In the genomic region with DNA sequence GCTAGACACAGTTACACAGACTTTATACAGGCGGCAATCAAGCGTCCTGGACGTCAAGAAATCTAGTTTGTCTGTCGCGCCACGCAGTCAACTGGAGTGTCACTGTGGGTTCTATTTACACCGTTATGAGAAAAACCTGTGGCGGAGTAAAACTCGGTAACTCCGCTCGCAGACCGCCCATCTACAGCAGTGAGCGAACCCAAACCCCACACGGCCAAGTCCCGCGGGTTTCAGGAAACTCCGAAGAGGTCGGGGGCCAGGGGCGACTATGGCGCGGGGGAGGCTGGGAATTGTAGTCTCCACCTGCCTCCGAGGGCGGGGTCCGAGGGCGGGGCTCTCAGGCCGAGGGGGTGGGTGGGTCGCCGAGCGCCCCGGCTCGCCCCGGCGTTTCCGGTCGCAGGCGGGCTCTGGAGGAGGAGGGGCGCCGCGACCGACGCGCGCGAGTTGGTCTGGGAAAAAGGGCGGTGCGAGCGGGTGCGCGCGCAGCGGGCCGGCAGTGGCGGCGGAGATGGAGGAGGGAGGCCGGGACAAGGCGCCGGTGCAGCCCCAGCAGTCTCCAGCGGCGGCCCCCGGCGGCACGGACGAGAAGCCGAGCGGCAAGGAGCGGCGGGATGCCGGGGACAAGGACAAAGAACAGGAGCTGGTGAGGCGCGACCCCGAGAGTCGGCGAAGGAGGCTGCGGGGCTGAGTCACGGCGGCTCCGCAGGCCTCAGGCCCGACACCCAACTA, we compare ENCODE assay signal across 1 cellular context.
TF ChIP-seq lines count a peak whose summit lies in the region.

A gene (plus strand): TSS at position 483 of the 729 bp plus-strand sequence. CDS start 26 bp downstream, at position 509.

TF ChIP-seq in K562, 482 proteins besides CTCF, POLR2A, EP300 and RAD21 (continued from another document):
- TF ChIP-seq, protein P1, sequence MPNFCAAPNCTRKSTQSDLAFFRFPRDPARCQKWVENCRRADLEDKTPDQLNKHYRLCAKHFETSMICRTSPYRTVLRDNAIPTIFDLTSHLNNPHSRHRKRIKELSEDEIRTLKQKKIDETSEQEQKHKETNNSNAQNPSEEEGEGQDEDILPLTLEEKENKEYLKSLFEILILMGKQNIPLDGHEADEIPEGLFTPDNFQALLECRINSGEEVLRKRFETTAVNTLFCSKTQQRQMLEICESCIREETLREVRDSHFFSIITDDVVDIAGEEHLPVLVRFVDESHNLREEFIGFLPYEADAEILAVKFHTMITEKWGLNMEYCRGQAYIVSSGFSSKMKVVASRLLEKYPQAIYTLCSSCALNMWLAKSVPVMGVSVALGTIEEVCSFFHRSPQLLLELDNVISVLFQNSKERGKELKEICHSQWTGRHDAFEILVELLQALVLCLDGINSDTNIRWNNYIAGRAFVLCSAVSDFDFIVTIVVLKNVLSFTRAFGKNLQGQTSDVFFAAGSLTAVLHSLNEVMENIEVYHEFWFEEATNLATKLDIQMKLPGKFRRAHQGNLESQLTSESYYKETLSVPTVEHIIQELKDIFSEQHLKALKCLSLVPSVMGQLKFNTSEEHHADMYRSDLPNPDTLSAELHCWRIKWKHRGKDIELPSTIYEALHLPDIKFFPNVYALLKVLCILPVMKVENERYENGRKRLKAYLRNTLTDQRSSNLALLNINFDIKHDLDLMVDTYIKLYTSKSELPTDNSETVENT (CRISPR knock-in tag; IDR thresholded peaks at IDR 0.05): peak; percentile 96
- TF ChIP-seq TEAD4 (IDR thresholded peaks at IDR 0.05; ENCODE audit: low read length) (no peak), TEAD4 (CRISPR knock-in tag; IDR thresholded peaks at IDR 0.05; ENCODE audit: borderline replicate concordance) (no peak), RBM39 (optimal IDR thresholded peaks at IDR 0.05; ENCODE audit: low read depth, low read length) (no peak), POLR3G (IDR thresholded peaks at IDR 0.05; ENCODE audit: extremely low read depth, insufficient read length, insufficient replicate concordance) (no peak), ELF1 (tag; IDR thresholded peaks at IDR 0.05) (peak; percentile 70), HDAC2 (IDR thresholded peaks at IDR 0.05) (no peak), TFAM (CRISPR knock-in tag; conservative IDR thresholded peaks at IDR 0.05) (no peak), ZNF134 (CRISPR knock-in tag; conservative IDR thresholded peaks at IDR 0.05) (no peak), CHD1 (IDR thresholded peaks at IDR 0.05; ENCODE audit: low read length) (no peak), STAT5B (CRISPR knock-in tag; IDR thresholded peaks at IDR 0.05) (no peak), CBFA2T2 (conservative IDR thresholded peaks at IDR 0.05) (no peak), PML (IDR thresholded peaks at IDR 0.05; ENCODE audit: low read length) (peak; percentile 78; the same call in 1 of the 2 replicates), ZNF217 (CRISPR knock-in tag; IDR thresholded peaks at IDR 0.05) (no peak), SMARCA5 (IDR thresholded peaks at IDR 0.05) (no peak), RBFOX2 (IDR thresholded peaks at IDR 0.05; ENCODE audit: low read depth, low read length) (peak; percentile 82), NBN (IDR thresholded peaks at IDR 0.05; ENCODE audit: low read depth) (no peak), CBX3 (IDR thresholded peaks at IDR 0.05; ENCODE audit: borderline replicate concordance in 1 of 2, low read length in 2 of 2) (no peak), CSDE1 (IDR thresholded peaks at IDR 0.05) (no peak), POLR3A (IDR thresholded peaks at IDR 0.05; ENCODE audit: borderline replicate concordance, extremely low read depth, insufficient read depth, insufficient read length) (no peak), SRF (CRISPR knock-in tag; IDR thresholded peaks at IDR 0.05) (no peak), ZNF41 (CRISPR knock-in tag; conservative IDR thresholded peaks at IDR 0.05) (no peak), ZBTB7A (IDR thresholded peaks at IDR 0.05; ENCODE audit: borderline replicate concordance, control insufficient read depth, low read depth, low read length) (peak; percentile 68), ZNF780A (CRISPR knock-in tag; IDR thresholded peaks at IDR 0.05) (no peak), ZBTB1 (CRISPR knock-in tag; IDR thresholded peaks at IDR 0.05; ENCODE audit: borderline replicate concordance, low read depth) (peak; percentile 8; the same call in 1 of the 2 replicates), LCOR (CRISPR knock-in tag; IDR thresholded peaks at IDR 0.05) (0 out of 2 replicates have a peak, but pooled peaks have one; percentile 83), NR1H2 (CRISPR knock-in tag; IDR thresholded peaks at IDR 0.05) (no peak; the same call in 1 of the 2 replicates)
- TF ChIP-seq, protein P2, sequence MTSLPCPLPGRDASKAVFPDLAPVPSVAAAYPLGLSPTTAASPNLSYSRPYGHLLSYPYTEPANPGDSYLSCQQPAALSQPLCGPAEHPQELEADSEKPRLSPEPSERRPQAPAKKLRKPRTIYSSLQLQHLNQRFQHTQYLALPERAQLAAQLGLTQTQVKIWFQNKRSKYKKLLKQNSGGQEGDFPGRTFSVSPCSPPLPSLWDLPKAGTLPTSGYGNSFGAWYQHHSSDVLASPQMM (CRISPR knock-in tag; IDR thresholded peaks at IDR 0.05): no peak
- TF ChIP-seq, protein P3, sequence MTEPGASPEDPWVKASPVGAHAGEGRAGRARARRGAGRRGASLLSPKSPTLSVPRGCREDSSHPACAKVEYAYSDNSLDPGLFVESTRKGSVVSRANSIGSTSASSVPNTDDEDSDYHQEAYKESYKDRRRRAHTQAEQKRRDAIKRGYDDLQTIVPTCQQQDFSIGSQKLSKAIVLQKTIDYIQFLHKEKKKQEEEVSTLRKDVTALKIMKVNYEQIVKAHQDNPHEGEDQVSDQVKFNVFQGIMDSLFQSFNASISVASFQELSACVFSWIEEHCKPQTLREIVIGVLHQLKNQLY (CRISPR knock-in tag; conservative IDR thresholded peaks at IDR 0.05): no peak
- TF ChIP-seq, protein P4, sequence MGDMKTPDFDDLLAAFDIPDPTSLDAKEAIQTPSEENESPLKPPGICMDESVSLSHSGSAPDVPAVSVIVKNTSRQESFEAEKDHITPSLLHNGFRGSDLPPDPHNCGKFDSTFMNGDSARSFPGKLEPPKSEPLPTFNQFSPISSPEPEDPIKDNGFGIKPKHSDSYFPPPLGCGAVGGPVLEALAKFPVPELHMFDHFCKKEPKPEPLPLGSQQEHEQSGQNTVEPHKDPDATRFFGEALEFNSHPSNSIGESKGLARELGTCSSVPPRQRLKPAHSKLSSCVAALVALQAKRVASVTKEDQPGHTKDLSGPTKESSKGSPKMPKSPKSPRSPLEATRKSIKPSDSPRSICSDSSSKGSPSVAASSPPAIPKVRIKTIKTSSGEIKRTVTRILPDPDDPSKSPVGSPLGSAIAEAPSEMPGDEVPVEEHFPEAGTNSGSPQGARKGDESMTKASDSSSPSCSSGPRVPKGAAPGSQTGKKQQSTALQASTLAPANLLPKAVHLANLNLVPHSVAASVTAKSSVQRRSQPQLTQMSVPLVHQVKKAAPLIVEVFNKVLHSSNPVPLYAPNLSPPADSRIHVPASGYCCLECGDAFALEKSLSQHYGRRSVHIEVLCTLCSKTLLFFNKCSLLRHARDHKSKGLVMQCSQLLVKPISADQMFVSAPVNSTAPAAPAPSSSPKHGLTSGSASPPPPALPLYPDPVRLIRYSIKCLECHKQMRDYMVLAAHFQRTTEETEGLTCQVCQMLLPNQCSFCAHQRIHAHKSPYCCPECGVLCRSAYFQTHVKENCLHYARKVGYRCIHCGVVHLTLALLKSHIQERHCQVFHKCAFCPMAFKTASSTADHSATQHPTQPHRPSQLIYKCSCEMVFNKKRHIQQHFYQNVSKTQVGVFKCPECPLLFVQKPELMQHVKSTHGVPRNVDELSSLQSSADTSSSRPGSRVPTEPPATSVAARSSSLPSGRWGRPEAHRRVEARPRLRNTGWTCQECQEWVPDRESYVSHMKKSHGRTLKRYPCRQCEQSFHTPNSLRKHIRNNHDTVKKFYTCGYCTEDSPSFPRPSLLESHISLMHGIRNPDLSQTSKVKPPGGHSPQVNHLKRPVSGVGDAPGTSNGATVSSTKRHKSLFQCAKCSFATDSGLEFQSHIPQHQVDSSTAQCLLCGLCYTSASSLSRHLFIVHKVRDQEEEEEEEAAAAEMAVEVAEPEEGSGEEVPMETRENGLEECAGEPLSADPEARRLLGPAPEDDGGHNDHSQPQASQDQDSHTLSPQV (IDR thresholded peaks at IDR 0.05): no peak
- TF ChIP-seq, protein P5, sequence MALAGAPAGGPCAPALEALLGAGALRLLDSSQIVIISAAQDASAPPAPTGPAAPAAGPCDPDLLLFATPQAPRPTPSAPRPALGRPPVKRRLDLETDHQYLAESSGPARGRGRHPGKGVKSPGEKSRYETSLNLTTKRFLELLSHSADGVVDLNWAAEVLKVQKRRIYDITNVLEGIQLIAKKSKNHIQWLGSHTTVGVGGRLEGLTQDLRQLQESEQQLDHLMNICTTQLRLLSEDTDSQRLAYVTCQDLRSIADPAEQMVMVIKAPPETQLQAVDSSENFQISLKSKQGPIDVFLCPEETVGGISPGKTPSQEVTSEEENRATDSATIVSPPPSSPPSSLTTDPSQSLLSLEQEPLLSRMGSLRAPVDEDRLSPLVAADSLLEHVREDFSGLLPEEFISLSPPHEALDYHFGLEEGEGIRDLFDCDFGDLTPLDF (CRISPR knock-in tag; IDR thresholded peaks at IDR 0.05): no peak
- TF ChIP-seq, protein P6, sequence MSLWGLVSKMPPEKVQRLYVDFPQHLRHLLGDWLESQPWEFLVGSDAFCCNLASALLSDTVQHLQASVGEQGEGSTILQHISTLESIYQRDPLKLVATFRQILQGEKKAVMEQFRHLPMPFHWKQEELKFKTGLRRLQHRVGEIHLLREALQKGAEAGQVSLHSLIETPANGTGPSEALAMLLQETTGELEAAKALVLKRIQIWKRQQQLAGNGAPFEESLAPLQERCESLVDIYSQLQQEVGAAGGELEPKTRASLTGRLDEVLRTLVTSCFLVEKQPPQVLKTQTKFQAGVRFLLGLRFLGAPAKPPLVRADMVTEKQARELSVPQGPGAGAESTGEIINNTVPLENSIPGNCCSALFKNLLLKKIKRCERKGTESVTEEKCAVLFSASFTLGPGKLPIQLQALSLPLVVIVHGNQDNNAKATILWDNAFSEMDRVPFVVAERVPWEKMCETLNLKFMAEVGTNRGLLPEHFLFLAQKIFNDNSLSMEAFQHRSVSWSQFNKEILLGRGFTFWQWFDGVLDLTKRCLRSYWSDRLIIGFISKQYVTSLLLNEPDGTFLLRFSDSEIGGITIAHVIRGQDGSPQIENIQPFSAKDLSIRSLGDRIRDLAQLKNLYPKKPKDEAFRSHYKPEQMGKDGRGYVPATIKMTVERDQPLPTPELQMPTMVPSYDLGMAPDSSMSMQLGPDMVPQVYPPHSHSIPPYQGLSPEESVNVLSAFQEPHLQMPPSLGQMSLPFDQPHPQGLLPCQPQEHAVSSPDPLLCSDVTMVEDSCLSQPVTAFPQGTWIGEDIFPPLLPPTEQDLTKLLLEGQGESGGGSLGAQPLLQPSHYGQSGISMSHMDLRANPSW (CRISPR knock-in tag; IDR thresholded peaks at IDR 0.05): no peak
- TF ChIP-seq, protein P7, sequence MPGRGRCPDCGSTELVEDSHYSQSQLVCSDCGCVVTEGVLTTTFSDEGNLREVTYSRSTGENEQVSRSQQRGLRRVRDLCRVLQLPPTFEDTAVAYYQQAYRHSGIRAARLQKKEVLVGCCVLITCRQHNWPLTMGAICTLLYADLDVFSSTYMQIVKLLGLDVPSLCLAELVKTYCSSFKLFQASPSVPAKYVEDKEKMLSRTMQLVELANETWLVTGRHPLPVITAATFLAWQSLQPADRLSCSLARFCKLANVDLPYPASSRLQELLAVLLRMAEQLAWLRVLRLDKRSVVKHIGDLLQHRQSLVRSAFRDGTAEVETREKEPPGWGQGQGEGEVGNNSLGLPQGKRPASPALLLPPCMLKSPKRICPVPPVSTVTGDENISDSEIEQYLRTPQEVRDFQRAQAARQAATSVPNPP (IDR thresholded peaks at IDR 0.05; ENCODE audit: borderline replicate concordance, insufficient read depth, insufficient read length): no peak
- TF ChIP-seq, protein P8, sequence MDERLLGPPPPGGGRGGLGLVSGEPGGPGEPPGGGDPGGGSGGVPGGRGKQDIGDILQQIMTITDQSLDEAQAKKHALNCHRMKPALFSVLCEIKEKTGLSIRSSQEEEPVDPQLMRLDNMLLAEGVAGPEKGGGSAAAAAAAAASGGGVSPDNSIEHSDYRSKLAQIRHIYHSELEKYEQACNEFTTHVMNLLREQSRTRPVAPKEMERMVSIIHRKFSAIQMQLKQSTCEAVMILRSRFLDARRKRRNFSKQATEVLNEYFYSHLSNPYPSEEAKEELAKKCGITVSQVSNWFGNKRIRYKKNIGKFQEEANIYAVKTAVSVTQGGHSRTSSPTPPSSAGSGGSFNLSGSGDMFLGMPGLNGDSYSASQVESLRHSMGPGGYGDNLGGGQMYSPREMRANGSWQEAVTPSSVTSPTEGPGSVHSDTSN (CRISPR knock-in tag; IDR thresholded peaks at IDR 0.05; ENCODE audit: low read depth): no peak
- TF ChIP-seq, protein P8 (tag; conservative IDR thresholded peaks at IDR 0.05; ENCODE audit: low read depth): no peak
